Comparison of ENCODE assay signal across 1 cellular context in genomic region chr1:228007054-228007800, GRCh38.
A peak's percentile ranks its signal among the peaks of the same experiment; 100 is the strongest.
TF ChIP-seq lines count a peak whose summit lies in the region.

No MANE protein-coding gene starts in this region.

TF ChIP-seq in endothelial cell of umbilical vein, 7 proteins besides CTCF, POLR2A, EP300 and RAD21 (continued from another document):
- TF ChIP-seq EZH2 (IDR thresholded peaks at IDR 0.05; ENCODE audit: borderline replicate concordance, low read depth, low read length, severe bottlenecking) (peak; percentile 77), MYC (IDR thresholded peaks at IDR 0.05; ENCODE audit: low read depth, low read length) (no peak)
